1 cellular context compared by ENCODE assay signal in the genomic region with DNA sequence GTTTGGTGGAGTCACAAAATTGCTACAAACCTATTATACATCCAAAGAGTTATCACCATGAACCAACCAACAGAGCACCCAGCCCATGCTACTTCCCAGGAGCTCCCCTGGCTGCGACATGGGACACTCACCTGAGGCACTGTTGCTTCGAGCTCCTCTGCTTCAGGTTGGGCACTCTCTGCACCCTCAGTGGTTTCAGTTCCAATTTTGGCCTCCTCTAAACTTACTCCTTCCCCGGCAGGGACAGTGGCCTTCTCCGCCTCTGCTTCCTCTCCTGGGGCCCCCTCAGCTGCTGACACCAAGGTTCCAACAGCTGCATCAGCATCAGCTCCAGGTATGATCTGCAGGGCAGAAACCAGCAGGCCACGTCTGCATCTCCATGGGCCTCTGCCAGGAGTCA.
TF ChIP-seq lines count a peak whose summit lies in the region.

No MANE protein-coding gene starts in this region.

TF ChIP-seq in GM12878, 131 proteins besides CTCF, POLR2A, EP300 and RAD21 (continued from another document):
- no peak for TF ChIP-seq MTA2 (IDR thresholded peaks at IDR 0.05; ENCODE audit: low read depth)
- no peak for TF ChIP-seq GABPA (IDR thresholded peaks at IDR 0.05; ENCODE audit: low read depth)
